ENCODE assay signal across 1 cellular context in genomic region chr1:147927689-147928088, GRCh38.
TF ChIP-seq lines count a peak whose summit lies in the region.

No MANE protein-coding gene starts in this region.

TF ChIP-seq in K562, 482 proteins besides CTCF, POLR2A, EP300 and RAD21:
- 0 out of 2 replicates have a peak, but pooled peaks have one; percentile 13 for TF ChIP-seq FOSL1 (tag; conservative IDR thresholded peaks at IDR 0.05)
